ENCODE assay signal across 19 cellular contexts in genomic region chr11:28384418-28384817, GRCh38.
A peak's percentile ranks its signal among the peaks of the same experiment; 100 is the strongest.
DNase-seq lines count a peak whose midpoint lies in the region; ATAC-seq and TF ChIP-seq lines count a peak whose summit lies in the region.
"Had no signal": no experiment of that assay in that cellular context is flagged by ENCODE, and none has a peak within 500 bp of the region (broad histone marks: within the 10 kb centered on the region; RNA-seq: fewer than 3 reads in every experiment).

No MANE protein-coding gene starts in this region.

- H3K4me1 Mint-ChIP-seq in chondrocyte (ENCODE audit: low read depth), result peaks cover 12% of the 10 kb centered on the region
- H3K4me1 Mint-ChIP-seq in activated T-cell treated with anti-CD3 and anti-CD28 coated beads, Interleukin-2, amount 50 U/mL, for 72 hours (ENCODE audit: low read depth), result no peaks in the 10 kb centered on the region
- H3K4me1 Mint-ChIP-seq: naive thymus-derived CD4-positive, alpha-beta T cell had no signal

- H3K27ac ChIP-seq in tibial nerve, result no peak overlapping the region
- H3K27ac ChIP-seq: heart left ventricle had no signal

- H3K4me3 ChIP-seq in tibial nerve, result no peak overlapping the region
- H3K4me3 ChIP-seq: GM23338, heart left ventricle had no signal

- no peaks in the 10 kb centered on the region for H3K27me3 ChIP-seq in tibial nerve
- H3K27me3 ChIP-seq: heart left ventricle had no signal

- no peak overlapping the region for H3K4me3 Mint-ChIP-seq in chondrocyte (ENCODE audit: unreplicated experiment)
- H3K4me3 Mint-ChIP-seq in activated T-cell treated with anti-CD3 and anti-CD28 coated beads, Interleukin-2, amount 50 U/mL, for 72 hours, result no peak overlapping the region
- H3K4me3 Mint-ChIP-seq: GM23338; naive thymus-derived CD4-positive, alpha-beta T cell had no signal

- DNase-seq in ELR (ENCODE audit: low read depth) (peak; percentile 96), MV-4-11 (lab: John Stamatoyannopoulos, UW) (peak; percentile 93), chondrocyte (ENCODE audit: low spot score) (no peak), non-pigmented ciliary epithelial cell (ENCODE audit: low read depth) (peak; percentile 94), SW 1271 (lab: John Stamatoyannopoulos, UW) (no peak), tibial nerve (ENCODE audit: low spot score in 2 of 2) (no peak)
- DNase-seq in activated T-cell treated with anti-CD3 and anti-CD28 coated beads, Interleukin-2, amount 50 U/mL, for 72 hours, result no peak
- DNase-seq: activated CD4-positive, alpha-beta T cell treated with anti-CD3 and anti-CD28 coated beads for 4 hours; activated T-cell treated with anti-CD3 and anti-CD28 coated beads, Interleukin-2, amount 50 U/mL, for 48 hours; C1 segment of cervical spinal cord; DND-41; effector CD4-positive, alpha-beta T cell; heart left ventricle; naive thymus-derived CD4-positive, alpha-beta T cell; stimulated activated naive CD4-positive, alpha-beta T cell treated with Interleukin-2 at 50 U/mL for 16 hours; T-helper 2 cell had no signal

- H3K4me1 ChIP-seq in tibial nerve, result no peaks in the 10 kb centered on the region
- H3K4me1 ChIP-seq: heart left ventricle had no signal

- peaks cover 32% of the 10 kb centered on the region for H3K9me3 Mint-ChIP-seq in chondrocyte (ENCODE audit: low read depth)
- peaks cover 8% of the 10 kb centered on the region in 2 donors for H3K9me3 Mint-ChIP-seq in activated T-cell treated with anti-CD3 and anti-CD28 coated beads, Interleukin-2, amount 50 U/mL, for 72 hours

- no peak for TF ChIP-seq POLR2A in tibial nerve (IDR thresholded peaks at IDR 0.05)

- H3K9me3 ChIP-seq in tibial nerve, result peaks cover 0 to 25% (median 4%) of the 10 kb centered on the region in 4 donors

- TF ChIP-seq CTCF in chondrocyte (IDR thresholded peaks at IDR 0.05) (no peak), tibial nerve (IDR thresholded peaks at IDR 0.05) (no peak)

- H3K27ac Mint-ChIP-seq in chondrocyte (ENCODE audit: unreplicated experiment), result peak overlapping the region; percentile 63
- H3K27ac Mint-ChIP-seq in activated T-cell treated with anti-CD3 and anti-CD28 coated beads, Interleukin-2, amount 50 U/mL, for 72 hours, result no peak overlapping the region
- H3K27ac Mint-ChIP-seq: GM23338; naive thymus-derived CD4-positive, alpha-beta T cell had no signal

- no peak for ATAC-seq in activated T-cell treated with anti-CD3 and anti-CD28 coated beads, Interleukin-2, amount 50 U/mL, for 72 hours (replicated peaks in 1 of 2)
- no peak for ATAC-seq in HG02623 (IDR thresholded peaks at IDR 0.05; ENCODE audit: unreplicated experiment)
- ATAC-seq: GM23338; heart left ventricle; naive thymus-derived CD4-positive, alpha-beta T cell; sciatic nerve had no signal

- H3K36me3 ChIP-seq in tibial nerve, result no peaks in the 10 kb centered on the region
- H3K36me3 ChIP-seq: heart left ventricle had no signal

- H3K36me3 Mint-ChIP-seq in chondrocyte (ENCODE audit: low read depth), result peaks cover 5% of the 10 kb centered on the region
- H3K36me3 Mint-ChIP-seq in activated T-cell treated with anti-CD3 and anti-CD28 coated beads, Interleukin-2, amount 50 U/mL, for 72 hours (ENCODE audit: insufficient read depth in 2 of 2), result peaks cover 6 to 9% of the 10 kb centered on the region in 2 donors

- H3K27me3 Mint-ChIP-seq in chondrocyte (ENCODE audit: low read depth), result no peaks in the 10 kb centered on the region
- H3K27me3 Mint-ChIP-seq in activated T-cell treated with anti-CD3 and anti-CD28 coated beads, Interleukin-2, amount 50 U/mL, for 72 hours (ENCODE audit: low read depth), result no peaks in the 10 kb centered on the region
- H3K27me3 Mint-ChIP-seq: naive thymus-derived CD4-positive, alpha-beta T cell had no signal

- WGBS in tibial nerve, 2 donors, result 79 to 90% methylated on average over 4 of the region's 4 CpGs

- TF ChIP-seq EP300 in tibial nerve (IDR thresholded peaks at IDR 0.05), result no peak

Comparison
In these comparisons a context has a peak if more than half of its experiments do, and no peak if none do; other contexts are left out.
1. DNase-seq: peak in ELR (single experiment), MV-4-11 (single experiment) and non-pigmented ciliary epithelial cell (single experiment); none in chondrocyte (single experiment), activated T-cell treated with anti-CD3 and anti-CD28 coated beads, Interleukin-2, amount 50 U/mL, for 72 hours (0 of 2), SW 1271 (0 of 2) and tibial nerve (0 of 2).